Comparison of ENCODE assay signal across 29 cellular contexts in the genomic region with DNA sequence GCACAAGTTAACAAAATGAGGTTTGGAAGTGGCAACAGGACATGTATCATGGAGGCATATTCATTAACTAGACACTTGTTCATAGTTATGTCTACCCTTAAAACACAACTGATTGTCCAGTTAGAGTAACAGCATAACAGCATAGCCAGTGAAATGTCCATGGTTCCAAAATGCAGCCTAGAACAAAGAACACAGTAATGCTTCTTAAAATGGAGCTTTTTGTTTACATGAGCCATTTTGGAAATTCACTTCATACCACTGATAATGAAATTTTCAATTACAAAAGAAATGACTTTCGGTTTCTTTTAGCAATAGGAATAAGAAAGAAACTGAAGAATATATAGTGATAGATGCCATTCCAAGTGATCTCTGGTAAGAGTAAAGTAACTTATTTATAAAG.
DNase-seq lines count a peak whose midpoint lies in the region; ATAC-seq, FAIRE-seq and TF ChIP-seq lines count a peak whose summit lies in the region.
"Had no signal": no experiment of that assay in that cellular context is flagged by ENCODE, and none has a peak within 500 bp of the region (broad histone marks: within the 10 kb centered on the region; RNA-seq: fewer than 3 reads in every experiment).

No MANE protein-coding gene starts in this region.

- H3K36me3 ChIP-seq in SK-N-SH (replicated peaks in 1 of 2; ENCODE audit: control insufficient read depth in 1 of 2, insufficient read depth in 2 of 2, low read length in 1 of 2): peaks cover 0 to 10% of the 10 kb centered on the region in 2 experiments
- no peaks in the 10 kb centered on the region for H3K36me3 ChIP-seq in adipocyte (ENCODE audit: control insufficient read depth, insufficient read depth, low read length, severe bottlenecking)
- H3K36me3 ChIP-seq: gastroesophageal sphincter, right lobe of liver, transverse colon had no signal

- DNase-seq in SK-N-SH (no peak), adipocyte (ENCODE audit: low read depth) (peak; percentile 45), mesothelial cell of epicardium (ENCODE audit: low spot score in 2 of 2, unreplicated experiment in 2 of 2) (no peak), urothelium cell line (ENCODE audit: low spot score) (no peak), GM10248 (ENCODE audit: extremely low spot score) (no peak)
- DNase-seq: activated CD4-positive, alpha-beta memory T cell treated with anti-CD3 and anti-CD28 coated beads for 36 hours; activated effector memory CD4-positive, alpha-beta T cell treated with Interleukin-2 at 50 U/mL for 16 hours; activated naive CD8-positive, alpha-beta T cell treated with anti-CD3 and anti-CD28 coated beads, Interleukin-2, amount 10 ng/mL, durations not matched to agents 7 days and 5 days; body of pancreas; CD4-positive, alpha-beta T cell; effector memory CD8-positive, alpha-beta T cell; GOT3; Kasumi-1; left ventricle myocardium superior; NCI-H1048; NCI-H187; right lobe of liver; stimulated activated naive CD8-positive, alpha-beta T cell treated with anti-CD3 and anti-CD28 coated beads, Interleukin-15, Interleukin-2, amounts not matched to agents 100 U/mL and 50 U/mL, for 24 hours; transverse colon had no signal

- no peaks in the 10 kb centered on the region for H3K9me2 ChIP-seq in SK-N-SH

- WGBS in SK-N-SH (ENCODE audit: low lambda C conversion rate): 83% methylated on average over 1 of the region's 1 CpG

- ATAC-seq in SK-N-SH treated with all-trans-retinoic acid at 6 μM for 48 hours (no peak), HG02642 (IDR thresholded peaks at IDR 0.05; ENCODE audit: poor library complexity, unreplicated experiment) (no peak), HG03520 (IDR thresholded peaks at IDR 0.05; ENCODE audit: unreplicated experiment) (no peak)
- ATAC-seq: activated CD4-positive, CD25-positive, alpha-beta regulatory T cell treated with anti-CD3 and anti-CD28 coated beads, Interleukin-2, amount 50 U/mL, for 24 hours; body of pancreas; effector memory CD8-positive, alpha-beta T cell; gastroesophageal sphincter; left ventricle myocardium superior; natural killer cell treated with Interleukin-12 subunit alpha and Interleukin-12 subunit beta and Interleukin-15 and Interleukin-18, amount 100 ng/mL, for 72 hours; Right ventricle myocardium inferior; stimulated activated naive CD8-positive, alpha-beta T cell treated with anti-CD3 and anti-CD28 coated beads, Interleukin-15, Interleukin-2, amounts not matched to agents 100 U/mL and 50 U/mL, for 24 hours had no signal

- no peak overlapping the region for H3K9ac ChIP-seq in SK-N-SH
- H3K9ac ChIP-seq in adipocyte (ENCODE audit: low read length): no peak overlapping the region
- H3K9ac ChIP-seq: parathyroid adenoma had no signal

- peaks cover 36% of the 10 kb centered on the region for H3K4me1 Mint-ChIP-seq in mesothelial cell of epicardium

- CTCF ChIA-PET in SK-N-SH (lab: Yijun Ruan, JAX): interaction anchor here (1.0 to 1.1 kb wide), 3 partner anchors 10 to 116 kb away, joined by 3 read pairs; no protein-coding TSS in a partner anchor
- CTCF ChIA-PET in GM10248 (lab: Yijun Ruan, JAX): interaction anchor here (0.8 to 8.7 kb wide), 3 partner anchors 8 to 111 kb away, joined by 3 to 80 read pairs (median 6); a partner anchor contains a TSS

- H3K27me3 ChIP-seq in SK-N-SH (ENCODE audit: insufficient read depth) (no peaks in the 10 kb centered on the region), adipocyte (replicated peaks; ENCODE audit: control insufficient read depth, insufficient read depth, low read length) (no peaks in the 10 kb centered on the region)
- H3K27me3 ChIP-seq: body of pancreas, gastroesophageal sphincter, right lobe of liver, transverse colon had no signal

- TF ChIP-seq CTCF in SK-N-SH (IDR thresholded peaks at IDR 0.05) (no peak), mesothelial cell of epicardium (IDR thresholded peaks at IDR 0.05; ENCODE audit: unreplicated experiment) (no peak), GM10248 (IDR thresholded peaks at IDR 0.05; ENCODE audit: control extremely low read depth, extremely low read depth, low read depth, missing control alignments) (no peak)

- H3K9me3 Mint-ChIP-seq in mesothelial cell of epicardium: no peaks in the 10 kb centered on the region
- H3K9me3 Mint-ChIP-seq: activated CD4-positive, alpha-beta memory T cell treated with anti-CD3 and anti-CD28 coated beads for 36 hours; activated naive CD8-positive, alpha-beta T cell treated with anti-CD3 and anti-CD28 coated beads, Interleukin-2, amount 10 ng/mL, durations not matched to agents 7 days and 5 days; CD4-positive, alpha-beta T cell; natural killer cell treated with Interleukin-12 subunit alpha and Interleukin-12 subunit beta and Interleukin-15 and Interleukin-18, amount 100 ng/mL, for 72 hours had no signal

- no peaks in the 10 kb centered on the region for H3K27me3 Mint-ChIP-seq in mesothelial cell of epicardium (ENCODE audit: low read depth)
- H3K27me3 Mint-ChIP-seq: activated CD4-positive, alpha-beta memory T cell treated with anti-CD3 and anti-CD28 coated beads for 36 hours; CD4-positive, alpha-beta T cell; natural killer cell treated with Interleukin-12 subunit alpha and Interleukin-12 subunit beta and Interleukin-15 and Interleukin-18, amount 100 ng/mL, for 72 hours had no signal

- POLR2A ChIA-PET in SK-N-SH (lab: Yijun Ruan, JAX) (no interaction called here), GM10248 (lab: Yijun Ruan, JAX) (no interaction called here)

- no peak for TF ChIP-seq RAD21 in SK-N-SH (IDR thresholded peaks at IDR 0.05; ENCODE audit: low read length)

- H2AFZ ChIP-seq in SK-N-SH (ENCODE audit: low read depth): no peak overlapping the region
- H2AFZ ChIP-seq: parathyroid adenoma had no signal

- peak; percentile 48 for FAIRE-seq in urothelium cell line (lab: Jason Lieb, UNC)
- FAIRE-seq: islet of Langerhans had no signal

- no peaks in the 10 kb centered on the region for H3K9me3 ChIP-seq in SK-N-SH
- no peaks in the 10 kb centered on the region for H3K9me3 ChIP-seq in adipocyte (ENCODE audit: control insufficient read depth, low read length)
- H3K9me3 ChIP-seq: body of pancreas, gastroesophageal sphincter, right lobe of liver, transverse colon had no signal

- H3K4me3 ChIP-seq in SK-N-SH (ENCODE audit: low read depth in 2 of 2, low read length in 1 of 2): no peak overlapping the region
- no peak overlapping the region for H3K4me3 ChIP-seq in adipocyte (ENCODE audit: low read length)
- H3K4me3 ChIP-seq: body of pancreas, gastroesophageal sphincter, transverse colon had no signal

- H3K27ac Mint-ChIP-seq in mesothelial cell of epicardium: peak overlapping the region; percentile 52
- H3K27ac Mint-ChIP-seq: activated CD4-positive, alpha-beta memory T cell treated with anti-CD3 and anti-CD28 coated beads for 36 hours; activated naive CD8-positive, alpha-beta T cell treated with anti-CD3 and anti-CD28 coated beads, Interleukin-2, amount 10 ng/mL, durations not matched to agents 7 days and 5 days; CD4-positive, alpha-beta T cell; effector memory CD8-positive, alpha-beta T cell; natural killer cell treated with Interleukin-12 subunit alpha and Interleukin-12 subunit beta and Interleukin-15 and Interleukin-18, amount 100 ng/mL, for 72 hours had no signal

- H3K36me3 Mint-ChIP-seq in mesothelial cell of epicardium: no peaks in the 10 kb centered on the region
- H3K36me3 Mint-ChIP-seq: activated CD4-positive, alpha-beta memory T cell treated with anti-CD3 and anti-CD28 coated beads for 36 hours; activated naive CD8-positive, alpha-beta T cell treated with anti-CD3 and anti-CD28 coated beads, Interleukin-2, amount 10 ng/mL, durations not matched to agents 7 days and 5 days; natural killer cell treated with Interleukin-12 subunit alpha and Interleukin-12 subunit beta and Interleukin-15 and Interleukin-18, amount 100 ng/mL, for 72 hours had no signal

- peaks cover 37% of the 10 kb centered on the region for H4K20me1 ChIP-seq in SK-N-SH (ENCODE audit: insufficient read depth)

- no peak overlapping the region for H3K4me2 ChIP-seq in SK-N-SH

- H3K27ac ChIP-seq in SK-N-SH (ENCODE audit: low read depth in 2 of 2, low read length in 1 of 2): peak overlapping the region in 1 of 2 experiments; percentile 7; a peak in 1 of 4 replicates
- H3K27ac ChIP-seq: 22Rv1, body of pancreas, gastroesophageal sphincter, parathyroid adenoma, transverse colon had no signal

- H3K4me1 ChIP-seq in SK-N-SH (ENCODE audit: control insufficient read depth in 1 of 2, insufficient read depth in 2 of 2, low read depth in 1 of 2, low read length in 1 of 2) (peaks cover 12 to 79% of the 10 kb centered on the region in 2 experiments), adipocyte (ENCODE audit: control insufficient read depth, insufficient read depth, low read length) (peaks cover 69% of the 10 kb centered on the region)
- H3K4me1 ChIP-seq: parathyroid adenoma had no signal

- peaks cover 99% of the 10 kb centered on the region for H3K79me2 ChIP-seq in SK-N-SH (ENCODE audit: insufficient read depth)

- no peak for TF ChIP-seq EP300 in SK-N-SH (IDR thresholded peaks at IDR 0.05; ENCODE audit: borderline replicate concordance in 1 of 2, low read depth in 1 of 2, low read length in 1 of 2)

- H3K4me3 Mint-ChIP-seq in mesothelial cell of epicardium: no peak overlapping the region
- H3K4me3 Mint-ChIP-seq: activated CD4-positive, alpha-beta memory T cell treated with anti-CD3 and anti-CD28 coated beads for 36 hours; activated naive CD8-positive, alpha-beta T cell treated with anti-CD3 and anti-CD28 coated beads, Interleukin-2, amount 10 ng/mL, durations not matched to agents 7 days and 5 days; CD4-positive, alpha-beta T cell; effector memory CD8-positive, alpha-beta T cell; natural killer cell treated with Interleukin-12 subunit alpha and Interleukin-12 subunit beta and Interleukin-15 and Interleukin-18, amount 100 ng/mL, for 72 hours had no signal

- H3F3A ChIP-seq in SK-N-SH (replicated peaks; ENCODE audit: insufficient read depth): peaks cover 31% of the 10 kb centered on the region

TF ChIP-seq in SK-N-SH, 30 proteins besides CTCF, POLR2A, EP300 and RAD21 (continues in another document):
- TF ChIP-seq, protein P1, sequence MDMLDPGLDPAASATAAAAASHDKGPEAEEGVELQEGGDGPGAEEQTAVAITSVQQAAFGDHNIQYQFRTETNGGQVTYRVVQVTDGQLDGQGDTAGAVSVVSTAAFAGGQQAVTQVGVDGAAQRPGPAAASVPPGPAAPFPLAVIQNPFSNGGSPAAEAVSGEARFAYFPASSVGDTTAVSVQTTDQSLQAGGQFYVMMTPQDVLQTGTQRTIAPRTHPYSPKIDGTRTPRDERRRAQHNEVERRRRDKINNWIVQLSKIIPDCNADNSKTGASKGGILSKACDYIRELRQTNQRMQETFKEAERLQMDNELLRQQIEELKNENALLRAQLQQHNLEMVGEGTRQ (IDR thresholded peaks at IDR 0.05; ENCODE audit: borderline replicate concordance, low read depth, low read length): no peak

TF ChIP-seq in SK-N-SH treated with all-trans-retinoic acid at 6 μM for 48 hours, 23 proteins besides CTCF, POLR2A, EP300 and RAD21:
- no peak for TF ChIP-seq CSDC2 (CRISPR knock-in tag; IDR thresholded peaks at IDR 0.05)
- no peak for TF ChIP-seq ISL1 (CRISPR knock-in tag; IDR thresholded peaks at IDR 0.05)
